29 cellular contexts compared by ENCODE assay signal in genomic region chr6:89980353-89980752, GRCh38.
"Had no signal": no experiment of that assay in that cellular context is flagged by ENCODE, and none has a peak within 500 bp of the region (broad histone marks: within the 10 kb centered on the region; RNA-seq: fewer than 3 reads in every experiment).

No MANE protein-coding gene starts in this region.

- H3K4me1 ChIP-seq: colonic mucosa, lower lobe of right lung, thyroid gland had no signal

- H3K27ac Mint-ChIP-seq: activated CD4-positive, alpha-beta T cell treated with anti-CD3 and anti-CD28 coated beads, Interleukin-2, amount 10 ng/mL, durations not matched to agents 24 days and 14 days; effector memory CD8-positive, alpha-beta T cell; immature natural killer cell; mesothelial cell of epicardium; natural killer cell; progenitor cell of endocrine pancreas had no signal

- DNase-seq: activated CD4-positive, alpha-beta T cell treated with anti-CD3 and anti-CD28 coated beads, Interleukin-2, amount 10 ng/mL, durations not matched to agents 24 days and 14 days; activated CD8-positive, alpha-beta memory T cell treated with anti-CD3 and anti-CD28 coated beads for 24 hours; activated CD8-positive, alpha-beta memory T cell treated with anti-CD3 and anti-CD28 coated beads, Interleukin-2, amount 50 U/mL, for 48 hours; activated gamma-delta T cell; activated T-cell treated with anti-CD3 and anti-CD28 coated beads, Interleukin-2, amount 50 U/mL, for 48 hours; amygdala; colonic mucosa; dorsolateral prefrontal cortex; effector memory CD8-positive, alpha-beta T cell; foreskin melanocyte; immature natural killer cell; lower lobe of right lung; natural killer cell; retina; sigmoid colon; stimulated activated CD4-positive, alpha-beta T cell treated with anti-CD3 and anti-CD28 coated beads, Interleukin-15, amount 100 ng/mL, for 24 hours; stimulated activated naive CD4-positive, alpha-beta T cell; substantia nigra; SW 1271; T-helper 17 cell; thyroid gland had no signal

- FAIRE-seq: bronchial epithelial cell, endothelial cell of umbilical vein had no signal

- H3K36me3 Mint-ChIP-seq: mesothelial cell of epicardium, natural killer cell had no signal

- H3K27me3 Mint-ChIP-seq: activated CD4-positive, alpha-beta T cell treated with anti-CD3 and anti-CD28 coated beads, Interleukin-2, amount 10 ng/mL, durations not matched to agents 24 days and 14 days; effector memory CD8-positive, alpha-beta T cell; progenitor cell of endocrine pancreas; T-helper 17 cell had no signal

- H3K9me3 ChIP-seq: colonic mucosa, lower lobe of right lung, sigmoid colon, thyroid gland had no signal

- H3K27ac ChIP-seq: colonic mucosa, dorsolateral prefrontal cortex, hepatocyte, lower lobe of right lung, sigmoid colon, thyroid gland had no signal

- H3K27me3 ChIP-seq: colonic mucosa, dorsolateral prefrontal cortex, hepatocyte, sigmoid colon, thyroid gland had no signal

- H3K79me2 ChIP-seq: hepatocyte had no signal

- H3K36me3 ChIP-seq: colonic mucosa, lower lobe of right lung, sigmoid colon, thyroid gland had no signal

- H3K4me3 Mint-ChIP-seq: effector memory CD8-positive, alpha-beta T cell; immature natural killer cell; mesothelial cell of epicardium; natural killer cell; T-helper 17 cell had no signal

- H2AFZ ChIP-seq: hepatocyte had no signal

- H3K4me2 ChIP-seq: hepatocyte, smooth muscle cell had no signal

- ATAC-seq: effector memory CD8-positive, alpha-beta T cell; esophagus mucosa; left lobe of liver; lower lobe of right lung; natural killer cell; T-helper 17 cell had no signal

- H3K9me3 Mint-ChIP-seq: activated CD4-positive, alpha-beta T cell treated with anti-CD3 and anti-CD28 coated beads, Interleukin-2, amount 10 ng/mL, durations not matched to agents 24 days and 14 days; effector memory CD8-positive, alpha-beta T cell; immature natural killer cell; mesothelial cell of epicardium; natural killer cell had no signal

- H3K4me3 ChIP-seq: colonic mucosa, dorsolateral prefrontal cortex, hepatocyte, lower lobe of right lung, sigmoid colon, smooth muscle cell, thyroid gland had no signal
